Comparison of ENCODE assay signal across 21 cellular contexts in the genomic region with DNA sequence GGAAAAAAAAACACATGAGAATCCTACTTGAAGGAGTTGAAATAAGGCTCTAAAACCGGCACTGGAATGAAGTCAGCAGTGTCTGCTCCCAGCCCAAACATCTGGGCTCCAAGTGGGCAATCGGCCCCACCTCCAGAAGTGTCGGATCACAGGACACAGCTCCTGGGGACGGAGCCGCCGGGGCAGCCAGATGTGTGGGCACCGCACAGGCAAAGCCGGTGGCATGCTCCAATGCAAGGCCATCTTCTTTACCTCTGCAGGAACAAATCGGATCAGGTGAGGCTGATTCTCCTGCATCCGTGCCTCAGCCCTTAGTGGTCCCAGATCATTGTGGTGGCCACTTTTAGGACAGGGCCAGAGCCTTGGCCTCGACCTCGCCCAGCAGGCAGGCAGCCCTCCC.
DNase-seq lines count a peak whose midpoint lies in the region; ATAC-seq and TF ChIP-seq lines count a peak whose summit lies in the region.
"Had no signal": no experiment of that assay in that cellular context is flagged by ENCODE, and none has a peak within 500 bp of the region (broad histone marks: within the 10 kb centered on the region; RNA-seq: fewer than 3 reads in every experiment).

No MANE protein-coding gene starts in this region.

- H3K9me2 ChIP-seq in Loucy (replicated peaks; ENCODE audit: low read depth, low read length) = no peaks in the 10 kb centered on the region

- H3K36me3 ChIP-seq in Loucy (ENCODE audit: insufficient read depth, low read length) = peaks cover 5% of the 10 kb centered on the region; the same call in 1 of the 2 replicates
- no peaks in the 10 kb centered on the region for H3K36me3 ChIP-seq in ascending aorta
- no peaks in the 10 kb centered on the region for H3K36me3 ChIP-seq in neuronal stem cell (replicated peaks in 1 of 2; ENCODE audit: control insufficient read depth in 2 of 2, insufficient read depth in 2 of 2, low read length in 2 of 2)
- H3K36me3 ChIP-seq in tibial artery = no peaks in the 10 kb centered on the region
- H3K36me3 ChIP-seq: BLaER1 had no signal

- H2BK120ac ChIP-seq in neuronal stem cell (ENCODE audit: low read depth, low read length) = peak overlapping the region; percentile 51

- H4K20me1 ChIP-seq in Loucy (ENCODE audit: insufficient read depth, low read length, poor library complexity, severe bottlenecking) = no peaks in the 10 kb centered on the region

- peak overlapping the region; percentile 30 for H4K91ac ChIP-seq in neuronal stem cell (ENCODE audit: low read depth, low read length, poor library complexity)

- no peaks in the 10 kb centered on the region for H3K9me3 ChIP-seq in Loucy (ENCODE audit: insufficient read depth, low read depth, low read length)
- H3K9me3 ChIP-seq in ascending aorta = no peaks in the 10 kb centered on the region
- H3K9me3 ChIP-seq in neuronal stem cell (replicated peaks in 1 of 2; ENCODE audit: control insufficient read depth in 2 of 2, insufficient read depth in 1 of 2, low read depth in 1 of 2, low read length in 2 of 2) = no peaks in the 10 kb centered on the region
- H3K9me3 ChIP-seq in tibial artery = no peaks in the 10 kb centered on the region
- H3K9me3 ChIP-seq: BLaER1 had no signal

- no peak overlapping the region for H3K9ac ChIP-seq in Loucy (ENCODE audit: low read depth, low read length, poor library complexity, severe bottlenecking)
- peak overlapping the region; percentile 50 for H3K9ac ChIP-seq in neuronal stem cell (ENCODE audit: low read depth, low read length, poor library complexity)
- H3K9ac ChIP-seq: BLaER1 had no signal

- H3K18ac ChIP-seq in neuronal stem cell (ENCODE audit: low read length) = peak overlapping the region; percentile 49

- H3K23ac ChIP-seq in neuronal stem cell (ENCODE audit: low read depth, low read length, poor library complexity) = no peak overlapping the region

- no peaks in the 10 kb centered on the region for H3K79me2 ChIP-seq in Loucy (ENCODE audit: insufficient read depth, low read length)

- H3K4me1 ChIP-seq in Loucy (ENCODE audit: insufficient read depth, low read length, poor library complexity, severe bottlenecking) (peaks cover 12% of the 10 kb centered on the region), ascending aorta (peaks cover 18 to 40% of the 10 kb centered on the region in 2 donors), neuronal stem cell (ENCODE audit: control insufficient read depth in 2 of 2, insufficient read depth in 1 of 2, low read depth in 1 of 2, low read length in 2 of 2) (peaks cover 0 to 30% of the 10 kb centered on the region in 2 donors), tibial artery (peaks cover 0 to 55% (median 30%) of the 10 kb centered on the region in 4 donors)

- H3K27me3 ChIP-seq in Loucy (ENCODE audit: insufficient read depth, low read length, poor library complexity, severe bottlenecking) = no peaks in the 10 kb centered on the region
- no peaks in the 10 kb centered on the region for H3K27me3 ChIP-seq in ascending aorta
- peaks cover 0 to 97% (median 0%) of the 10 kb centered on the region in 3 experiments for H3K27me3 ChIP-seq in neuronal stem cell (ENCODE audit: control insufficient read depth in 3 of 3, insufficient read depth in 3 of 3, low read depth in 1 of 3, low read length in 3 of 3)
- H3K27me3 ChIP-seq in tibial artery = no peaks in the 10 kb centered on the region

- H2AK5ac ChIP-seq in neuronal stem cell (ENCODE audit: low read depth, low read length) = peak overlapping the region; percentile 84

- TF ChIP-seq CTCF in Loucy (conservative IDR thresholded peaks at IDR 0.05; ENCODE audit: low read length) = no peak
- no peak for TF ChIP-seq CTCF in ascending aorta (IDR thresholded peaks at IDR 0.05)
- TF ChIP-seq CTCF in tibial artery (IDR thresholded peaks at IDR 0.05) = no peak

- WGBS in neuronal stem cell (ENCODE audit: extremely low coverage in 2 of 2, insufficient read length in 2 of 2, insufficient replicate concordance in 1 of 2), 2 donors = no CpG with 5 or more reads among the region's 12 CpGs

- no peak overlapping the region for H3K14ac ChIP-seq in neuronal stem cell (ENCODE audit: low read length)

- no peak overlapping the region for H2BK5ac ChIP-seq in neuronal stem cell (ENCODE audit: low read length)

- peak overlapping the region; percentile 17 for H2BK12ac ChIP-seq in neuronal stem cell (ENCODE audit: low read length)

- peak overlapping the region; percentile 23 for H3K4me2 ChIP-seq in Loucy (ENCODE audit: low read depth, low read length, poor library complexity, severe bottlenecking)
- no peak overlapping the region for H3K4me2 ChIP-seq in neuronal stem cell (ENCODE audit: insufficient read depth, low read length, poor library complexity, severe bottlenecking)
- H3K4me2 ChIP-seq: BLaER1, GM23338 had no signal

- H3F3A ChIP-seq in Loucy (ENCODE audit: low read depth) = no peaks in the 10 kb centered on the region

- ATAC-seq in HG03025 (IDR thresholded peaks at IDR 0.05; ENCODE audit: low FRiP score, unreplicated experiment) = no peak
- ATAC-seq: GM12878, GM23338, HCT116 had no signal

- H3K79me1 ChIP-seq in neuronal stem cell (ENCODE audit: low read depth, low read length) = no peaks in the 10 kb centered on the region

- no peak overlapping the region for H3K4me3 ChIP-seq in Loucy (ENCODE audit: low read length, poor library complexity, severe bottlenecking)
- peak overlapping the region in 1 of 2 donors; percentile 30 for H3K4me3 ChIP-seq in ascending aorta
- H3K4me3 ChIP-seq in neuronal stem cell (ENCODE audit: low read length in 2 of 2) = no peak overlapping the region
- no peak overlapping the region for H3K4me3 ChIP-seq in tibial artery
- H3K4me3 ChIP-seq: BLaER1, GM12878, GM23338 had no signal

- H4K8ac ChIP-seq in neuronal stem cell (ENCODE audit: low read depth, low read length) = peak overlapping the region; percentile 66

- intact Hi-C loops in ascending aorta (cut with DNase I) (no loop called here), tibial artery (cut with DNase I; ENCODE audit: low total_unique reads) (no loop called here)

- H2BK15ac ChIP-seq in neuronal stem cell (ENCODE audit: low read length) = peak overlapping the region; percentile 41

- peak overlapping the region; percentile 36 to 43 for H3K27ac ChIP-seq in ascending aorta
- no peak overlapping the region for H3K27ac ChIP-seq in neuronal stem cell (replicated peaks; ENCODE audit: low read length)
- peak overlapping the region; percentile 31 to 49 for H3K27ac ChIP-seq in tibial artery
- H3K27ac ChIP-seq: 22Rv1, BLaER1, C4-2B had no signal

- H2AFZ ChIP-seq in Loucy (ENCODE audit: low read length) (no peak overlapping the region), neuronal stem cell (ENCODE audit: low read length) (no peak overlapping the region)
- H2AFZ ChIP-seq: GM23338 had no signal

- DNase-seq in ascending aorta (ENCODE audit: low spot score in 2 of 2) (no peak), neuronal stem cell (ENCODE audit: low spot score) (no peak), tibial artery (no peak), CD1c-positive myeloid dendritic cell (ENCODE audit: extremely low spot score) (no peak), NCI-H2081 (lab: John Stamatoyannopoulos, UW) (no peak)
- no peak for DNase-seq in stimulated activated CD4-positive, alpha-beta T cell treated with anti-CD3 and anti-CD28 coated beads, Interleukin-1b, Interleukin-23, amount 100 ng/mL, for 48 hours
- DNase-seq: CD4-positive, alpha-beta T cell; CD8-positive, alpha-beta memory T cell; DMS 273 treated with DMSO at 0.1 percent for 48 hours; DMS79; EL; GDM1; H9 had no signal

- H3K4ac ChIP-seq in neuronal stem cell (ENCODE audit: low read length) = no peak overlapping the region
